Comparison of ENCODE assay signal across 20 cellular contexts in the genomic region with DNA sequence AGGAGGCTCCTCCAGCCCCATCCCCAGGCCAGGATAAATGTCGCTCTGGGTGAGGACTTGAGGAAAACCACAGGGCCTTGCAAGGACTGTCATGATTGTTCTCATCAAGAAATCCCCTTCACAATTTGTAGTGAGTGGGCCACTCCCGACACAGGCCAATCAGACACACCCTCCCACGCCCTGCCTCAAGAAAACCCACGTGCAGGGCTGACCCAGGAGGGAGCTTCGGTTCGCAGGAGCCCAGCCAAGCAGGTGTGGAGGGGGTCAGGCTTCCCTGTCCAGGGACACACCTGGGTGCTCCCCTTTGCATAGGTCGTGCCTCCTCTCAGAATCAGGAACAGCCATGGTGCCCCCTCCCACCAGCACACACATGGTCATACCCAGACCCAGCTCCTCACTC. TPM values are rescaled to one million over a fixed set of nuclear protein-coding genes. Genes with fewer than 3 reads are reported as not detected.
DNase-seq lines count a peak whose midpoint lies in the region; ATAC-seq, FAIRE-seq and TF ChIP-seq lines count a peak whose summit lies in the region.
"Had no signal": no experiment of that assay in that cellular context is flagged by ENCODE, and none has a peak within 500 bp of the region (broad histone marks: within the 10 kb centered on the region; RNA-seq: fewer than 3 reads in every experiment).

No MANE protein-coding gene starts in this region.

- no peak overlapping the region for H3K27ac Mint-ChIP-seq in natural killer cell treated with Interleukin-12 subunit alpha and Interleukin-12 subunit beta and Interleukin-15 and Interleukin-18, amount 100 ng/mL, for 72 hours
- H3K27ac Mint-ChIP-seq in natural killer cell: no peak overlapping the region

- H3K27ac ChIP-seq in kidney (ENCODE audit: low read depth in 2 of 2, low read length in 2 of 2): no peak overlapping the region
- no peak overlapping the region for H3K27ac ChIP-seq in RWPE1
- H3K27ac ChIP-seq: A549 had no signal

- no peak overlapping the region for H3K9ac ChIP-seq in kidney (ENCODE audit: low read length in 2 of 2)

- H3K4me3 Mint-ChIP-seq in natural killer cell treated with Interleukin-12 subunit alpha and Interleukin-12 subunit beta and Interleukin-15 and Interleukin-18, amount 100 ng/mL, for 72 hours: no peak overlapping the region
- H3K4me3 Mint-ChIP-seq in natural killer cell: no peak overlapping the region

- H3K4me1 ChIP-seq in kidney (ENCODE audit: control insufficient read depth in 1 of 2, insufficient read depth in 1 of 2, low read depth in 1 of 2, low read length in 2 of 2): peaks cover 28 to 36% of the 10 kb centered on the region in 2 donors
- H3K4me1 ChIP-seq: A549, BE2C had no signal

- no peaks in the 10 kb centered on the region for H3K9me3 Mint-ChIP-seq in natural killer cell treated with Interleukin-12 subunit alpha and Interleukin-12 subunit beta and Interleukin-15 and Interleukin-18, amount 100 ng/mL, for 72 hours
- no peaks in the 10 kb centered on the region for H3K9me3 Mint-ChIP-seq in natural killer cell

- peak; percentile 58 for DNase-seq in natural killer cell treated with Interleukin-12 subunit alpha and Interleukin-12 subunit beta and Interleukin-15 and Interleukin-18, amount 100 ng/mL, for 72 hours (ENCODE audit: low spot score)
- DNase-seq in natural killer cell: no peak
- peak; percentile 35 for DNase-seq in kidney
- peak; percentile 66 for DNase-seq in posterior vena cava (ENCODE audit: low spot score)
- DNase-seq in SKM-1 (lab: John Stamatoyannopoulos, UW; ENCODE audit: unreplicated experiment): no peak
- no peak for DNase-seq in RWPE1 (ENCODE audit: low spot score)
- DNase-seq in GF-D8 (lab: John Stamatoyannopoulos, UW): no peak
- DNase-seq in NCI-H1436 (lab: John Stamatoyannopoulos, UW): no peak
- DNase-seq: BE2C, EL, GOT3, Kasumi-1, NCI-H187, NCI-H446 treated with DMSO at 0.1 percent for 48 hours, NCI-H526 treated with DMSO at 0.1 percent for 48 hours, OCI-M1, SHP77 had no signal

- TF ChIP-seq CTCF in natural killer cell (IDR thresholded peaks at IDR 0.05) (no peak), kidney (IDR thresholded peaks at IDR 0.05; ENCODE audit: borderline replicate concordance, extremely low read depth, insufficient read depth) (no peak), RWPE1 (conservative IDR thresholded peaks at IDR 0.05; ENCODE audit: low read depth) (no peak)

- POLR2A ChIA-PET in RWPE1 (lab: Yijun Ruan, JAX; ENCODE audit: low non-redundant PET): interaction anchor here (0.6 kb wide), 1 partner anchor 12 kb away, joined by 4 read pairs; no protein-coding TSS in a partner anchor

- FAIRE-seq in kidney (lab: Jason Lieb, UNC): no peak
- FAIRE-seq: A549, RCC 7860 had no signal

- H3K36me3 Mint-ChIP-seq in natural killer cell treated with Interleukin-12 subunit alpha and Interleukin-12 subunit beta and Interleukin-15 and Interleukin-18, amount 100 ng/mL, for 72 hours: no peaks in the 10 kb centered on the region
- no peaks in the 10 kb centered on the region for H3K36me3 Mint-ChIP-seq in natural killer cell

- H3K4me3 ChIP-seq in kidney (ENCODE audit: low read length in 2 of 2): no peak overlapping the region
- H3K4me3 ChIP-seq: A549 had no signal

- ATAC-seq in natural killer cell treated with Interleukin-12 subunit alpha and Interleukin-12 subunit beta and Interleukin-15 and Interleukin-18, amount 100 ng/mL, for 72 hours: no peak
- no peak for ATAC-seq in natural killer cell
- ATAC-seq: A549, HCT116 had no signal

- CTCF ChIA-PET in RWPE1 (lab: Yijun Ruan, JAX): no interaction called here

- no peaks in the 10 kb centered on the region for H3K36me3 ChIP-seq in kidney (ENCODE audit: control insufficient read depth in 1 of 2, insufficient read depth in 2 of 2, low read length in 2 of 2)
- H3K36me3 ChIP-seq: BE2C had no signal

- no peaks in the 10 kb centered on the region for H3K4me1 Mint-ChIP-seq in natural killer cell treated with Interleukin-12 subunit alpha and Interleukin-12 subunit beta and Interleukin-15 and Interleukin-18, amount 100 ng/mL, for 72 hours (ENCODE audit: low read depth in 2 of 2)
- H3K4me1 Mint-ChIP-seq in natural killer cell: no peaks in the 10 kb centered on the region

- H3K27me3 Mint-ChIP-seq in natural killer cell treated with Interleukin-12 subunit alpha and Interleukin-12 subunit beta and Interleukin-15 and Interleukin-18, amount 100 ng/mL, for 72 hours: no peaks in the 10 kb centered on the region
- H3K27me3 Mint-ChIP-seq in natural killer cell (ENCODE audit: low read depth in 2 of 2): peaks cover 0 to 8% of the 10 kb centered on the region in 2 donors

- intact Hi-C loops in natural killer cell (cut with micrococcal nuclease) (no loop called here), kidney (cut with DNase I) (no loop called here), posterior vena cava (cut with DNase I) (no loop called here)

- H3K9me3 ChIP-seq in kidney (ENCODE audit: control insufficient read depth in 1 of 2, low read length in 2 of 2): no peaks in the 10 kb centered on the region
- H3K9me3 ChIP-seq: BE2C had no signal

RNA-seq across cellular contexts. Expression of gene SHANK2, which starts 43.2 kb away (rescaled TPM):
- under 1 TPM in 1 of 2 donors, not detected in 1; 0.11 TPM for total RNA-seq in natural killer cell treated with Interleukin-12 subunit alpha and Interleukin-12 subunit beta and Interleukin-15 and Interleukin-18, amount 100 ng/mL, for 72 hours
- total RNA-seq in natural killer cell (1 to 10 TPM in 1 of 3 donors, not detected in 2; 4.9 TPM), kidney (57.8 TPM), posterior vena cava (under 1 TPM; 0.51 to 0.67 TPM)
- polyA plus RNA-seq in kidney (ENCODE audit: insufficient read depth, low read depth, low replicate concordance): 4.0 TPM

Comparison
In these comparisons a context has a peak if more than half of its experiments do, and no peak if none do; other contexts are left out.
1. DNase-seq: peak in natural killer cell treated with Interleukin-12 subunit alpha and Interleukin-12 subunit beta and Interleukin-15 and Interleukin-18, amount 100 ng/mL, for 72 hours (single experiment), kidney (single experiment) and posterior vena cava (single experiment); none in natural killer cell (single experiment), SKM-1 (single experiment), RWPE1 (single experiment), GF-D8 (single experiment) and NCI-H1436 (single experiment).
2. RNA of gene SHANK2, which starts 43.2 kb away (total RNA-seq): 57.8 TPM in kidney (single experiment); 0.51 to 0.67 TPM in posterior vena cava, 0.11 TPM in natural killer cell treated with Interleukin-12 subunit alpha and Interleukin-12 subunit beta and Interleukin-15 and Interleukin-18, amount 100 ng/mL, for 72 hours and 4.9 TPM in natural killer cell; every median in the first group is over 10 times any median in the second.